ENCODE assay signal across 22 cellular contexts in genomic region chr12:115444336-115444735, GRCh38.
"Had no signal": no experiment of that assay in that cellular context is flagged by ENCODE, and none has a peak within 500 bp of the region (broad histone marks: within the 10 kb centered on the region; RNA-seq: fewer than 3 reads in every experiment).

No MANE protein-coding gene starts in this region.

- DNase-seq: activated CD8-positive, alpha-beta memory T cell treated with anti-CD3 and anti-CD28 coated beads, Interleukin-2, amount 10 ng/mL, durations not matched to agents 7 days and 5 days; activated CD8-positive, alpha-beta T cell treated with anti-CD3 and anti-CD28 coated beads, Interleukin-2, amount 10 ng/mL, durations not matched to agents 7 days and 5 days; activated T-cell treated with anti-CD3 and anti-CD28 coated beads, Interleukin-2, amount 50 U/mL, for 48 hours; anterior cingulate cortex; dermis blood vessel endothelial cell; effector CD4-positive, alpha-beta T cell; gastrocnemius medialis; glutamatergic neuron; left cardiac atrium; mammary epithelial cell; naive B cell; nucleus accumbens; pancreas; spleen; stimulated activated CD4-positive, alpha-beta T cell treated with anti-CD3 and anti-CD28 coated beads, Interleukin-2, amount 100 ng/mL, for 48 hours; stimulated activated naive CD4-positive, alpha-beta T cell treated with Interleukin-2 at 50 U/mL for 16 hours; T-helper 2 cell had no signal

- H3K4me1 ChIP-seq: pancreas, prostate gland, spleen, tibial nerve had no signal

- H3K36me3 ChIP-seq: esophagus muscularis mucosa, gastrocnemius medialis, pancreas, prostate gland, spleen, tibial nerve had no signal

- H3K27me3 ChIP-seq: gastrocnemius medialis, pancreas, spleen, tibial nerve had no signal

- H3K27ac ChIP-seq: esophagus muscularis mucosa, gastrocnemius medialis, pancreas, prostate gland, spleen, tibial nerve had no signal

- H3K9me3 ChIP-seq: esophagus muscularis mucosa, gastrocnemius medialis, pancreas, prostate gland, spleen, tibial nerve had no signal

- H3K4me3 ChIP-seq: esophagus muscularis mucosa, gastrocnemius medialis, pancreas, prostate gland, spleen, tibial nerve had no signal

- ATAC-seq: activated CD8-positive, alpha-beta memory T cell treated with anti-CD3 and anti-CD28 coated beads, Interleukin-2, amount 10 ng/mL, durations not matched to agents 7 days and 5 days; activated CD8-positive, alpha-beta T cell treated with anti-CD3 and anti-CD28 coated beads, Interleukin-2, amount 10 ng/mL, durations not matched to agents 7 days and 5 days; activated naive CD4-positive, alpha-beta T cell treated with anti-CD3 and anti-CD28 coated beads, Interleukin-2, amount 50 U/mL, for 72 hours; gastrocnemius medialis; left cardiac atrium; pancreas; WTC11 had no signal
